Comparison of ENCODE assay signal across 13 cellular contexts in genomic region chrX:29617725-29618124, GRCh38.
DNase-seq lines count a peak whose midpoint lies in the region; ATAC-seq and TF ChIP-seq lines count a peak whose summit lies in the region.
"Had no signal": no experiment of that assay in that cellular context is flagged by ENCODE, and none has a peak within 500 bp of the region (broad histone marks: within the 10 kb centered on the region; RNA-seq: fewer than 3 reads in every experiment).

No MANE protein-coding gene starts in this region.

- H3K9me3 Mint-ChIP-seq in activated T-cell treated with anti-CD3 and anti-CD28 coated beads, Interleukin-2, amount 50 U/mL, for 72 hours, result peaks cover 0 to 2% of the 10 kb centered on the region in 2 donors

- H3K4me1 Mint-ChIP-seq in activated T-cell treated with anti-CD3 and anti-CD28 coated beads, Interleukin-2, amount 50 U/mL, for 72 hours (ENCODE audit: low read depth), result no peaks in the 10 kb centered on the region
- H3K4me1 Mint-ChIP-seq: CD4-positive, CD25-positive, alpha-beta regulatory T cell had no signal

- H3K9me3 ChIP-seq in A673 (ENCODE audit: low read depth, low read length, poor library complexity, severe bottlenecking), result no peaks in the 10 kb centered on the region

- H3K4me1 ChIP-seq in A673 (ENCODE audit: insufficient read depth, low read length, poor library complexity, severe bottlenecking), result no peaks in the 10 kb centered on the region

- POLR2A ChIA-PET in A673 (lab: Charles Lee; ENCODE audit: low non-redundant PET), result no interaction called here

- no peaks in the 10 kb centered on the region for H3K27me3 Mint-ChIP-seq in activated T-cell treated with anti-CD3 and anti-CD28 coated beads, Interleukin-2, amount 50 U/mL, for 72 hours (ENCODE audit: low read depth)

- CTCF ChIA-PET in A673 (lab: Charles Lee), result interaction anchor here (1.4 kb wide), 1 partner anchor 139 kb away, joined by 3 read pairs; no protein-coding TSS in a partner anchor

- BruUV-seq in A673 (replicated peaks; lab: Mats Ljungman, UMichigan), result no TSS peak

- ATAC-seq in GM18861 (IDR thresholded peaks at IDR 0.05; ENCODE audit: unreplicated experiment), result peak; percentile 38
- no peak for ATAC-seq in GM21381 (IDR thresholded peaks at IDR 0.05; ENCODE audit: unreplicated experiment)
- ATAC-seq in HG03460 (IDR thresholded peaks at IDR 0.05; ENCODE audit: unreplicated experiment), result no peak
- ATAC-seq in activated T-cell treated with anti-CD3 and anti-CD28 coated beads, Interleukin-2, amount 50 U/mL, for 72 hours (replicated peaks in 1 of 2), result no peak

- no peak overlapping the region for H3K4me3 ChIP-seq in A673 (ENCODE audit: low read depth, low read length, poor library complexity, severe bottlenecking)

- peak; percentile 36 for DNase-seq in A673 (ENCODE audit: low spot score)
- peak; percentile 1 for DNase-seq in glomerular visceral epithelial cell (ENCODE audit: extremely low spot score)
- DNase-seq in iPS-NIHi7 (ENCODE audit: extremely low spot score), result no peak
- no peak for DNase-seq in activated T-cell treated with anti-CD3 and anti-CD28 coated beads, Interleukin-2, amount 50 U/mL, for 72 hours
- DNase-seq: activated CD4-positive, alpha-beta T cell treated with anti-CD3 and anti-CD28 coated beads, Interleukin-2, amount 50 U/mL, for 1 hour; activated naive CD4-positive, alpha-beta T cell treated with Interleukin-2 at 50 U/mL for 16 hours; CD4-positive, CD25-positive, alpha-beta regulatory T cell; hippocampal formation; midbrain had no signal

- H3K4me3 Mint-ChIP-seq in activated T-cell treated with anti-CD3 and anti-CD28 coated beads, Interleukin-2, amount 50 U/mL, for 72 hours, result no peak overlapping the region
- H3K4me3 Mint-ChIP-seq: CD4-positive, CD25-positive, alpha-beta regulatory T cell had no signal

- H3K36me3 Mint-ChIP-seq in activated T-cell treated with anti-CD3 and anti-CD28 coated beads, Interleukin-2, amount 50 U/mL, for 72 hours (ENCODE audit: insufficient read depth in 2 of 2), result no peaks in the 10 kb centered on the region
- H3K36me3 Mint-ChIP-seq: CD4-positive, CD25-positive, alpha-beta regulatory T cell had no signal

- no peaks in the 10 kb centered on the region for H3K36me3 ChIP-seq in A673 (ENCODE audit: insufficient read depth, low read length, poor library complexity, severe bottlenecking)

- peak; percentile 59 for TF ChIP-seq CTCF in A673 (conservative IDR thresholded peaks at IDR 0.05; ENCODE audit: low read depth, low read length)
- TF ChIP-seq CTCF in VCaP (conservative IDR thresholded peaks at IDR 0.05), result peak; percentile 67

- H3K27ac ChIP-seq in A673 (ENCODE audit: low read depth, low read length, poor library complexity, severe bottlenecking), result no peak overlapping the region
- H3K27ac ChIP-seq in VCaP, result peak overlapping the region; percentile 68

- intact Hi-C loops in A673 (cut with micrococcal nuclease; ENCODE audit: unreplicated experiment), result no loop called here

- no peaks in the 10 kb centered on the region for H3K27me3 ChIP-seq in A673 (replicated peaks; ENCODE audit: insufficient read depth, low read depth, low read length, poor library complexity)

- no peak overlapping the region for H3K27ac Mint-ChIP-seq in activated T-cell treated with anti-CD3 and anti-CD28 coated beads, Interleukin-2, amount 50 U/mL, for 72 hours
- H3K27ac Mint-ChIP-seq: CD4-positive, CD25-positive, alpha-beta regulatory T cell had no signal

Comparison
In these comparisons a context has a peak if more than half of its experiments do, and no peak if none do; other contexts are left out.
1. DNase-seq: peak in A673 (single experiment) and glomerular visceral epithelial cell (single experiment); none in iPS-NIHi7 (single experiment) and activated T-cell treated with anti-CD3 and anti-CD28 coated beads, Interleukin-2, amount 50 U/mL, for 72 hours (0 of 2).